ENCODE assay signal across 8 cellular contexts in genomic region chr19:51107406-51108065, GRCh38. TPM values are rescaled to one million over a fixed set of nuclear protein-coding genes. Genes with fewer than 3 reads are reported as not detected.
A peak's percentile ranks its signal among the peaks of the same experiment; 100 is the strongest.
DNase-seq lines count a peak whose midpoint lies in the region; ATAC-seq, FAIRE-seq and TF ChIP-seq lines count a peak whose summit lies in the region.

No MANE protein-coding gene starts in this region.

- H3K27ac ChIP-seq in RWPE1, result peak overlapping the region; percentile 72
- peak overlapping the region; percentile 51 for H3K27ac ChIP-seq in endothelial cell of umbilical vein (ENCODE audit: insufficient read depth, low read depth, low read length)

- intact Hi-C loops in endothelial cell of umbilical vein (cut with micrococcal nuclease), result loop anchor here (1.0 to 5.0 kb wide), 6 partner anchors 10 to 596 kb away; partner anchors contain the start of genes ETFB and JOSD2

- CTCF ChIA-PET in RWPE1 (lab: Yijun Ruan, JAX), result no interaction called here
- CTCF ChIA-PET in endothelial cell of umbilical vein (lab: Charles Lee), result interaction anchor here (1.4 kb wide), 1 partner anchor 11 kb away, joined by 5 read pairs; no protein-coding TSS in a partner anchor

- TSS peak; percentile 60 for BruUV-seq in endothelial cell of umbilical vein (replicated peaks; lab: Mats Ljungman, UMichigan)

- peak overlapping the region; percentile 68 for H3K9ac ChIP-seq in endothelial cell of umbilical vein (replicated peaks; ENCODE audit: extremely low read depth, insufficient read depth, low read length)

- no peak for ATAC-seq in HG02970 (IDR thresholded peaks at IDR 0.05; ENCODE audit: low FRiP score, unreplicated experiment)
- no peak for ATAC-seq in GM21515 (IDR thresholded peaks at IDR 0.05; ENCODE audit: unreplicated experiment)

- peaks cover 51% of the 10 kb centered on the region for H3K36me3 Mint-ChIP-seq in activated T-cell treated with anti-CD3 and anti-CD28 coated beads, Interleukin-2, amount 50 U/mL, for 24 hours (ENCODE audit: low read depth)

- no peaks in the 10 kb centered on the region for H3K27me3 Mint-ChIP-seq in activated T-cell treated with anti-CD3 and anti-CD28 coated beads, Interleukin-2, amount 50 U/mL, for 24 hours

- no peaks in the 10 kb centered on the region for H4K20me1 ChIP-seq in endothelial cell of umbilical vein (replicated peaks; ENCODE audit: control insufficient read depth, extremely low read depth, insufficient read depth, low read length)

- H3K27me3 ChIP-seq in endothelial cell of umbilical vein (ENCODE audit: control insufficient read depth in 2 of 2, insufficient read depth in 2 of 2, low read length in 2 of 2), result peaks cover 0 to 5% of the 10 kb centered on the region in 2 experiments
- peaks cover 5% of the 10 kb centered on the region for H3K27me3 ChIP-seq in neuron (ENCODE audit: insufficient read depth, low read length)

- H3K9me3 Mint-ChIP-seq in activated T-cell treated with anti-CD3 and anti-CD28 coated beads, Interleukin-2, amount 50 U/mL, for 24 hours, result no peaks in the 10 kb centered on the region

- H3K4me3 Mint-ChIP-seq in activated T-cell treated with anti-CD3 and anti-CD28 coated beads, Interleukin-2, amount 50 U/mL, for 24 hours, result peak overlapping the region; percentile 97

- peaks cover 0 to 2% of the 10 kb centered on the region in 2 experiments for H3K36me3 ChIP-seq in endothelial cell of umbilical vein (ENCODE audit: control insufficient read depth in 2 of 2, extremely low read depth in 1 of 2, insufficient read depth in 2 of 2, low read length in 2 of 2)
- H3K36me3 ChIP-seq in neuron (ENCODE audit: insufficient read depth, low read length), result peaks cover 9% of the 10 kb centered on the region

- H3K4me2 ChIP-seq in endothelial cell of umbilical vein (ENCODE audit: insufficient read depth, low read length), result peak overlapping the region; percentile 81

- no peak for FAIRE-seq in endothelial cell of umbilical vein (lab: Jason Lieb, UNC)

- H3K4me3 ChIP-seq in endothelial cell of umbilical vein (replicated peaks in 1 of 3; ENCODE audit: insufficient read depth in 1 of 3, low read depth in 1 of 3, low read length in 3 of 3) (peak overlapping the region; percentile 56 to 65 (median 64)), neuron (ENCODE audit: low read length) (peak overlapping the region; percentile 85)

- TF ChIP-seq CTCF in RWPE1 (conservative IDR thresholded peaks at IDR 0.05; ENCODE audit: low read depth) (no peak), endothelial cell of umbilical vein (IDR thresholded peaks at IDR 0.05; ENCODE audit: extremely low read depth in 1 of 2, insufficient read depth in 1 of 2, low read depth in 1 of 2, low read length in 2 of 2) (no peak)

- peaks cover 50% of the 10 kb centered on the region for H3K4me1 Mint-ChIP-seq in activated T-cell treated with anti-CD3 and anti-CD28 coated beads, Interleukin-2, amount 50 U/mL, for 24 hours (ENCODE audit: low read depth)

- H3K4me1 ChIP-seq in endothelial cell of umbilical vein (ENCODE audit: control insufficient read depth, extremely low read depth, insufficient read depth, low read length) (peaks cover 11% of the 10 kb centered on the region), neuron (ENCODE audit: insufficient read depth, low read length) (peaks cover 7% of the 10 kb centered on the region)

- H3K9me3 ChIP-seq in endothelial cell of umbilical vein (replicated peaks; ENCODE audit: control insufficient read depth, insufficient read depth, low read length), result no peaks in the 10 kb centered on the region
- no peaks in the 10 kb centered on the region for H3K9me3 ChIP-seq in neuron (ENCODE audit: low read length)

- peaks cover 39% of the 10 kb centered on the region for H3K79me2 ChIP-seq in endothelial cell of umbilical vein (ENCODE audit: control insufficient read depth, insufficient read depth, low read length)

- no peaks in the 10 kb centered on the region for H3K9me1 ChIP-seq in endothelial cell of umbilical vein (replicated peaks; ENCODE audit: control insufficient read depth, extremely low read depth, insufficient read depth, low read length)

- H2AFZ ChIP-seq in endothelial cell of umbilical vein (ENCODE audit: low read depth, low read length) (peak overlapping the region; percentile 18), neuron (ENCODE audit: low read depth, low read length) (peak overlapping the region; percentile 20)

- POLR2A ChIA-PET in RWPE1 (lab: Yijun Ruan, JAX; ENCODE audit: low non-redundant PET) (no interaction called here), endothelial cell of umbilical vein (lab: Charles Lee) (no interaction called here)

- DNase-seq in activated T-cell treated with anti-CD3 and anti-CD28 coated beads, Interleukin-2, amount 50 U/mL, for 24 hours, result no peak
- no peak for DNase-seq in activated T-cell treated with anti-CD3 and anti-CD28 coated beads, Interleukin-2, amount 50 U/mL, for 48 hours
- DNase-seq in RWPE1 (ENCODE audit: low spot score) (peak; percentile 18), endothelial cell of umbilical vein (ENCODE audit: low read depth, low spot score) (no peak), foreskin melanocyte (no peak)

- H3K27ac Mint-ChIP-seq in activated T-cell treated with anti-CD3 and anti-CD28 coated beads, Interleukin-2, amount 50 U/mL, for 24 hours, result peak overlapping the region; percentile 95

- no peak for TF ChIP-seq POLR2A in endothelial cell of umbilical vein (IDR thresholded peaks at IDR 0.05; ENCODE audit: low read depth, low read length)

- dilution Hi-C loops in endothelial cell of umbilical vein (cut with MboI; ENCODE audit: extremely low pct_ligation_motif_present, low sequenced_read_pairs), result no loop called here

TF ChIP-seq in endothelial cell of umbilical vein, 7 proteins besides CTCF, POLR2A, EP300 and RAD21 (continues in another document):
- TF ChIP-seq EZH2 (IDR thresholded peaks at IDR 0.05; ENCODE audit: borderline replicate concordance, low read depth, low read length, severe bottlenecking), result no peak
- no peak for TF ChIP-seq FOS (IDR thresholded peaks at IDR 0.05; ENCODE audit: borderline replicate concordance, insufficient read depth, low read length)
- no peak for TF ChIP-seq GATA2 (IDR thresholded peaks at IDR 0.05; ENCODE audit: insufficient read depth, insufficient read length, low read depth, low read length)
- TF ChIP-seq MYC (IDR thresholded peaks at IDR 0.05; ENCODE audit: low read depth, low read length), result no peak
- TF ChIP-seq MAX (IDR thresholded peaks at IDR 0.05; ENCODE audit: insufficient read depth, insufficient read length), result no peak
- no peak for TF ChIP-seq JUN (IDR thresholded peaks at IDR 0.05; ENCODE audit: borderline replicate concordance, insufficient read depth, insufficient read length, low read depth)

RNA-seq across cellular contexts. Expression of gene CTU1, which starts 0.7 kb away (rescaled TPM):
- total RNA-seq in endothelial cell of umbilical vein, result 8.2 and 8.7 TPM in 2 replicates
- polyA plus RNA-seq in endothelial cell of umbilical vein, result 6.1 and 7.0 TPM in 2 replicates
- 2.3 and 3.7 TPM in 2 replicates for polyA plus RNA-seq in endothelial cell of umbilical vein (2011; cell fraction: cytosol; rRNA removed)
- 3.4 and 3.9 TPM in 2 replicates for polyA plus RNA-seq in endothelial cell of umbilical vein (2011; cell fraction: nucleus; rRNA removed)
- polyA plus RNA-seq in endothelial cell of umbilical vein (2012), result 2.4 and 5.3 TPM in 2 replicates
- 1.6 and 3.0 TPM in 2 replicates for polyA minus RNA-seq in endothelial cell of umbilical vein
- 10.1 TPM for polyA minus RNA-seq in endothelial cell of umbilical vein (2011; cell fraction: cytosol; rRNA and poly(A)+ RNA removed)
- polyA minus RNA-seq in endothelial cell of umbilical vein (2011; cell fraction: nucleus; rRNA and poly(A)+ RNA removed), result 1.5 and 2.6 TPM in 2 replicates

RNA-seq across cellular contexts. Expression of gene SIGLEC9, which starts 17.2 kb away (rescaled TPM):
- not detected in 2 replicates for total RNA-seq in endothelial cell of umbilical vein
- not detected in 2 replicates for polyA plus RNA-seq in endothelial cell of umbilical vein
- polyA plus RNA-seq in endothelial cell of umbilical vein (2011; cell fraction: cytosol; rRNA removed), result not detected in 2 replicates
- not detected in 2 replicates for polyA plus RNA-seq in endothelial cell of umbilical vein (2011; cell fraction: nucleus; rRNA removed)
- not detected in 2 replicates for polyA plus RNA-seq in endothelial cell of umbilical vein (2012)
- polyA minus RNA-seq in endothelial cell of umbilical vein, result not detected in 2 replicates
- not detected for polyA minus RNA-seq in endothelial cell of umbilical vein (2011; cell fraction: cytosol; rRNA and poly(A)+ RNA removed)
- not detected in 2 replicates for polyA minus RNA-seq in endothelial cell of umbilical vein (2011; cell fraction: nucleus; rRNA and poly(A)+ RNA removed)

RNA-seq across cellular contexts. Expression of gene KLK14, which starts 24.8 kb away (rescaled TPM):
- total RNA-seq in endothelial cell of umbilical vein, result not detected in 2 replicates
- 0.10 and 0.12 TPM in 2 replicates for polyA plus RNA-seq in endothelial cell of umbilical vein
- 0.08 TPM in 1 of 2 replicates, not detected in the other for polyA plus RNA-seq in endothelial cell of umbilical vein (2011; cell fraction: cytosol; rRNA removed)
- polyA plus RNA-seq in endothelial cell of umbilical vein (2011; cell fraction: nucleus; rRNA removed), result 0.22 and 0.25 TPM in 2 replicates
- polyA plus RNA-seq in endothelial cell of umbilical vein (2012), result 0.25 TPM in 1 of 2 replicates, not detected in the other
- polyA minus RNA-seq in endothelial cell of umbilical vein, result not detected in 2 replicates
- polyA minus RNA-seq in endothelial cell of umbilical vein (2011; cell fraction: cytosol; rRNA and poly(A)+ RNA removed), result 0.92 TPM
- not detected in 2 replicates for polyA minus RNA-seq in endothelial cell of umbilical vein (2011; cell fraction: nucleus; rRNA and poly(A)+ RNA removed)

RNA-seq across cellular contexts. Expression of gene SIGLEC7, which starts 34.6 kb away (rescaled TPM):
- total RNA-seq in endothelial cell of umbilical vein, result not detected in 2 replicates
- polyA plus RNA-seq in endothelial cell of umbilical vein, result not detected in 2 replicates
- polyA plus RNA-seq in endothelial cell of umbilical vein (2011; cell fraction: cytosol; rRNA removed), result not detected in 2 replicates
- polyA plus RNA-seq in endothelial cell of umbilical vein (2011; cell fraction: nucleus; rRNA removed), result not detected in 2 replicates
- not detected in 2 replicates for polyA plus RNA-seq in endothelial cell of umbilical vein (2012)
- polyA minus RNA-seq in endothelial cell of umbilical vein, result not detected in 2 replicates
- not detected for polyA minus RNA-seq in endothelial cell of umbilical vein (2011; cell fraction: cytosol; rRNA and poly(A)+ RNA removed)
- polyA minus RNA-seq in endothelial cell of umbilical vein (2011; cell fraction: nucleus; rRNA and poly(A)+ RNA removed), result not detected in 2 replicates

RNA-seq across cellular contexts. Expression of gene KLK13, which starts 42.6 kb away (rescaled TPM):
- not detected in 2 replicates for total RNA-seq in endothelial cell of umbilical vein
- polyA plus RNA-seq in endothelial cell of umbilical vein, result not detected in 2 replicates
- not detected in 2 replicates for polyA plus RNA-seq in endothelial cell of umbilical vein (2011; cell fraction: cytosol; rRNA removed)
- not detected in 2 replicates for polyA plus RNA-seq in endothelial cell of umbilical vein (2011; cell fraction: nucleus; rRNA removed)
- polyA plus RNA-seq in endothelial cell of umbilical vein (2012), result not detected in 2 replicates
- not detected in 2 replicates for polyA minus RNA-seq in endothelial cell of umbilical vein
- not detected for polyA minus RNA-seq in endothelial cell of umbilical vein (2011; cell fraction: cytosol; rRNA and poly(A)+ RNA removed)
- polyA minus RNA-seq in endothelial cell of umbilical vein (2011; cell fraction: nucleus; rRNA and poly(A)+ RNA removed), result not detected in 2 replicates
